In genomic region chr15:41955100-41955499, GRCh38 we compare ENCODE assay signal across 16 cellular contexts.
"Had no signal": no experiment of that assay in that cellular context is flagged by ENCODE, and none has a peak within 500 bp of the region (broad histone marks: within the 10 kb centered on the region; RNA-seq: fewer than 3 reads in every experiment).

No MANE protein-coding gene starts in this region.

- H3K27me3 ChIP-seq: dorsolateral prefrontal cortex, tibial nerve had no signal

- H3K27ac ChIP-seq: dorsolateral prefrontal cortex, epithelial cell of prostate, WERI-Rb-1 had no signal

- H3K9me3 ChIP-seq: tibial nerve had no signal

- DNase-seq: activated CD4-positive, alpha-beta T cell treated with anti-CD3 and anti-CD28 coated beads, Interleukin-2, amount 10 ng/mL, durations not matched to agents 7 days and 5 days; activated CD4-positive, CD25-positive, alpha-beta regulatory T cell treated with anti-CD3 and anti-CD28 coated beads, Interleukin-2, amount 50 U/mL, for 72 hours; activated CD8-positive, alpha-beta T cell treated with anti-CD3 and anti-CD28 coated beads, Interleukin-2, amount 10 ng/mL, durations not matched to agents 7 days and 5 days; activated gamma-delta T cell treated with Interleukin-2 at 50 U/mL for 16 hours; anterior cingulate cortex; caudate nucleus; dorsolateral prefrontal cortex; effector memory CD8-positive, alpha-beta T cell; immature natural killer cell; midbrain; natural killer cell; retina; stimulated activated CD4-positive, alpha-beta T cell treated with anti-CD3 and anti-CD28 coated beads, Interleukin-4, amount 100 ng/mL, for 24 hours; WERI-Rb-1 had no signal

- H3K4me3 ChIP-seq: dorsolateral prefrontal cortex, tibial nerve had no signal

- ATAC-seq: activated CD8-positive, alpha-beta T cell treated with anti-CD3 and anti-CD28 coated beads, Interleukin-2, amount 10 ng/mL, durations not matched to agents 7 days and 5 days; effector memory CD8-positive, alpha-beta T cell; natural killer cell had no signal
